ENCODE assay signal across 7 cellular contexts in the genomic region with DNA sequence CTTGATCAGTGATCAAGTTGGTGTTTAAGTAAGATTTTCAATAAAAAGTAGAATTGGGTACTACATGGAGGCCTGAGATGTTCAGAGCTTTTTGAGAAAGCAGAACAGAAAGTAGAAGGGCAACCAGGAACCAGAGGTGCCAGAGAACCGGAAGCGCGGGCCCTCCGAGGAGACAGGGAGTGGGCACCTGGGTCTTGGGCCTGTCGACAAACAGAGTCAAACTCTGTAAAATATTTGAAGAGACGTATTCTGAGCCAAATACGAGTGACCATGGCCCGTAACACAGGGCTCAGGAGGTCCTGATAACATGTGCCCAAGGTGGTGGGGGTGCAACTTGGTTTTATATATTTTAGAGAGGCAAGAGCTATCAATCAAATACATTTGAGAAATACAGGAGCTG. TPM values are rescaled to one million over a fixed set of nuclear protein-coding genes. Genes with fewer than 3 reads are reported as not detected.
"Had no signal": no experiment of that assay in that cellular context is flagged by ENCODE, and none has a peak within 500 bp of the region (broad histone marks: within the 10 kb centered on the region; RNA-seq: fewer than 3 reads in every experiment).

No MANE protein-coding gene starts in this region.

RNA-seq across cellular contexts. Expression of gene APOBEC3H, which starts 33.1 kb away (rescaled TPM):
- total RNA-seq: chondrocyte, dermis microvascular lymphatic vessel endothelial cell, endodermal cell, epithelial cell of proximal tubule, gastrocnemius medialis, mesothelial cell of epicardium, myocyte had no signal

RNA-seq across cellular contexts. Expression of gene APOBEC3D, which starts 43.0 kb away (rescaled TPM):
- total RNA-seq: myocyte had no signal
